ENCODE assay signal across 8 cellular contexts in genomic region chr1:21174638-21175323, GRCh38. TPM values are rescaled to one million over a fixed set of nuclear protein-coding genes. Genes with fewer than 3 reads are reported as not detected.
DNase-seq lines count a peak whose midpoint lies in the region; ATAC-seq, FAIRE-seq and TF ChIP-seq lines count a peak whose summit lies in the region.

No MANE protein-coding gene starts in this region.

- peak overlapping the region; percentile 83 for H3K9ac ChIP-seq in NT2/D1 (ENCODE audit: insufficient read length, low read depth)

- H3K4me3 Mint-ChIP-seq in CD8-positive, alpha-beta memory T cell, result peak overlapping the region; percentile 85 to 95 (median 90)
- H3K4me3 Mint-ChIP-seq in natural killer cell treated with Interleukin-12 subunit alpha and Interleukin-12 subunit beta and Interleukin-15 and Interleukin-18, amount 100 ng/mL, for 72 hours, result peak overlapping the region; percentile 95

- H3K9me3 Mint-ChIP-seq in CD8-positive, alpha-beta memory T cell, result no peaks in the 10 kb centered on the region
- H3K9me3 Mint-ChIP-seq in natural killer cell treated with Interleukin-12 subunit alpha and Interleukin-12 subunit beta and Interleukin-15 and Interleukin-18, amount 100 ng/mL, for 72 hours, result no peaks in the 10 kb centered on the region

- POLR2A ChIA-PET in CD8-positive, alpha-beta memory T cell (lab: Charles Lee), result interaction anchor here (0.6 kb wide), 1 partner anchor 170 kb away, joined by 3 read pairs; no protein-coding TSS in a partner anchor
- POLR2A ChIA-PET in HEK293T (lab: Yijun Ruan, JAX), result interaction anchor here (1.0 kb wide), 1 partner anchor 22 kb away, joined by 4 read pairs; no protein-coding TSS in a partner anchor

- peaks cover 0 to 3% of the 10 kb centered on the region in 2 donors for H3K27me3 Mint-ChIP-seq in CD8-positive, alpha-beta memory T cell
- H3K27me3 Mint-ChIP-seq in natural killer cell treated with Interleukin-12 subunit alpha and Interleukin-12 subunit beta and Interleukin-15 and Interleukin-18, amount 100 ng/mL, for 72 hours, result no peaks in the 10 kb centered on the region

- ATAC-seq in natural killer cell treated with Interleukin-12 subunit alpha and Interleukin-12 subunit beta and Interleukin-15 and Interleukin-18, amount 100 ng/mL, for 72 hours, result no peak

- peaks cover 33 to 42% (median 33%) of the 10 kb centered on the region in 3 donors for H3K4me1 Mint-ChIP-seq in CD8-positive, alpha-beta memory T cell
- peaks cover 47 to 48% of the 10 kb centered on the region in 2 donors for H3K4me1 Mint-ChIP-seq in natural killer cell treated with Interleukin-12 subunit alpha and Interleukin-12 subunit beta and Interleukin-15 and Interleukin-18, amount 100 ng/mL, for 72 hours (ENCODE audit: low read depth in 2 of 2)

- peak in 1 of 5 donors; percentile 4 for DNase-seq in CD8-positive, alpha-beta memory T cell
- DNase-seq in NT2/D1 (ENCODE audit: low read depth, low spot score), result no peak
- no peak for DNase-seq in dorsolateral prefrontal cortex
- DNase-seq in natural killer cell treated with Interleukin-12 subunit alpha and Interleukin-12 subunit beta and Interleukin-15 and Interleukin-18, amount 100 ng/mL, for 72 hours (ENCODE audit: low spot score), result no peak
- no peak for DNase-seq in HEK293T (ENCODE audit: extremely low spot score)
- DNase-seq in islet precursor cell, result no peak
- no peak for DNase-seq in NCI-H187 treated with DMSO at 0.1 percent for 48 hours (lab: John Stamatoyannopoulos, UW)
- no peak for DNase-seq in GM12891 (ENCODE audit: insufficient read length, low spot score)

- FAIRE-seq in GM12891 (lab: Jason Lieb, UNC), result no peak

- no peak overlapping the region for H3K4me3 ChIP-seq in CD8-positive, alpha-beta memory T cell (ENCODE audit: low read length)
- H3K4me3 ChIP-seq in NT2/D1 (ENCODE audit: insufficient read length, low read depth) (peak overlapping the region; percentile 62), dorsolateral prefrontal cortex (peak overlapping the region; percentile 60 to 95 (median 84))

- intact Hi-C loops in dorsolateral prefrontal cortex (cut with DNase I), result loop anchor here (1.0 to 10.0 kb wide), 5 partner anchors 18 to 477 kb away; no protein-coding TSS in a partner anchor

- no peaks in the 10 kb centered on the region for H3K27me3 ChIP-seq in CD8-positive, alpha-beta memory T cell (ENCODE audit: insufficient read depth, low read length, poor library complexity, severe bottlenecking)
- H3K27me3 ChIP-seq in NT2/D1 (ENCODE audit: insufficient read depth, insufficient read length) (no peaks in the 10 kb centered on the region), dorsolateral prefrontal cortex (no peaks in the 10 kb centered on the region)

- CTCF ChIA-PET in CD8-positive, alpha-beta memory T cell (lab: Charles Lee), result no interaction called here
- CTCF ChIA-PET in HEK293T (lab: Yijun Ruan, JAX), result no interaction called here

- peak overlapping the region; percentile 83 for H3K27ac ChIP-seq in CD8-positive, alpha-beta memory T cell (ENCODE audit: low read depth, low read length)
- peak overlapping the region; percentile 72 to 98 (median 94) for H3K27ac ChIP-seq in dorsolateral prefrontal cortex

- H3K9me3 ChIP-seq in CD8-positive, alpha-beta memory T cell (ENCODE audit: low read length), result no peaks in the 10 kb centered on the region
- no peaks in the 10 kb centered on the region for H3K9me3 ChIP-seq in NT2/D1 (ENCODE audit: insufficient read depth, low read length)

- peak overlapping the region; percentile 84 to 98 (median 93) for H3K27ac Mint-ChIP-seq in CD8-positive, alpha-beta memory T cell
- H3K27ac Mint-ChIP-seq in natural killer cell treated with Interleukin-12 subunit alpha and Interleukin-12 subunit beta and Interleukin-15 and Interleukin-18, amount 100 ng/mL, for 72 hours, result peak overlapping the region; percentile 91 to 98

- no peak for TF ChIP-seq POLR2A in GM12891 (IDR thresholded peaks at IDR 0.05; ENCODE audit: low read depth, low read length)

- no peaks in the 10 kb centered on the region for H3K36me3 ChIP-seq in CD8-positive, alpha-beta memory T cell (ENCODE audit: insufficient read depth, low read length)
- peaks cover under 1% of the 10 kb centered on the region for H3K36me3 ChIP-seq in NT2/D1 (ENCODE audit: insufficient read depth, insufficient read length, low read length)

- H3K36me3 Mint-ChIP-seq in CD8-positive, alpha-beta memory T cell, result peaks cover 0 to 13% (median 0%) of the 10 kb centered on the region in 3 donors
- H3K36me3 Mint-ChIP-seq in natural killer cell treated with Interleukin-12 subunit alpha and Interleukin-12 subunit beta and Interleukin-15 and Interleukin-18, amount 100 ng/mL, for 72 hours, result peaks cover 23% of the 10 kb centered on the region

- peaks cover 16% of the 10 kb centered on the region for H3K4me1 ChIP-seq in CD8-positive, alpha-beta memory T cell (ENCODE audit: insufficient read depth, low read length)
- H3K4me1 ChIP-seq in NT2/D1 (ENCODE audit: insufficient read depth, insufficient read length), result peaks cover 2% of the 10 kb centered on the region

- TF ChIP-seq CTCF in dorsolateral prefrontal cortex (IDR thresholded peaks at IDR 0.05 in 54 of 56, conservative IDR thresholded peaks at IDR 0.05 in 2 of 56; ENCODE audit: low read depth in 1 of 56, partially characterized antibody in 56 of 56), result no peak

TF ChIP-seq in HEK293T, 16 proteins besides CTCF, POLR2A, EP300 and RAD21:
- no peak for TF ChIP-seq PKNOX1 (IDR thresholded peaks at IDR 0.05)
- no peak for TF ChIP-seq FOXM1 (IDR thresholded peaks at IDR 0.05; ENCODE audit: borderline replicate concordance)
- no peak for TF ChIP-seq FOXK2 (IDR thresholded peaks at IDR 0.05)
- TF ChIP-seq BHLHE40 (IDR thresholded peaks at IDR 0.05; ENCODE audit: borderline replicate concordance), result no peak
- no peak for TF ChIP-seq ZNF384 (IDR thresholded peaks at IDR 0.05)
- no peak for TF ChIP-seq CTBP1 (IDR thresholded peaks at IDR 0.05; ENCODE audit: borderline replicate concordance)
- TF ChIP-seq SUZ12 (IDR thresholded peaks at IDR 0.05), result no peak
- no peak for TF ChIP-seq L3MBTL2 (conservative IDR thresholded peaks at IDR 0.05)
- no peak for TF ChIP-seq HDGF (IDR thresholded peaks at IDR 0.05; ENCODE audit: borderline replicate concordance)
- no peak for TF ChIP-seq SP1 (IDR thresholded peaks at IDR 0.05)
- no peak for TF ChIP-seq FOXA1 (IDR thresholded peaks at IDR 0.05)
- TF ChIP-seq ARNT (IDR thresholded peaks at IDR 0.05), result no peak
- TF ChIP-seq ELF4 (IDR thresholded peaks at IDR 0.05), result no peak
- no peak for TF ChIP-seq LEF1 (IDR thresholded peaks at IDR 0.05; ENCODE audit: borderline replicate concordance)

TF ChIP-seq in GM12891, 5 proteins besides CTCF, POLR2A, EP300 and RAD21:
- TF ChIP-seq POU2F2 (IDR thresholded peaks at IDR 0.05; ENCODE audit: low read depth, low read length), result no peak
- no peak for TF ChIP-seq SPI1 (IDR thresholded peaks at IDR 0.05; ENCODE audit: low read depth, low read length)
- no peak for TF ChIP-seq POLR2AphosphoS5 (IDR thresholded peaks at IDR 0.05; ENCODE audit: low read depth, low read length)
- TF ChIP-seq PAX5 (IDR thresholded peaks at IDR 0.05; ENCODE audit: insufficient read depth, low read length, severe bottlenecking), result no peak
- no peak for TF ChIP-seq TAF1 (IDR thresholded peaks at IDR 0.05; ENCODE audit: low read depth, low read length)

RNA-seq across cellular contexts. Expression of gene EIF4G3, which starts 1.9 kb away (rescaled TPM):
- 10 to 100 TPM; 46.8 to 51.3 TPM for total RNA-seq in CD8-positive, alpha-beta memory T cell
- 13.0 TPM for polyA plus RNA-seq in CD8-positive, alpha-beta memory T cell
- total RNA-seq in dorsolateral prefrontal cortex, result 100 to 1,000 TPM; 102 to 177 (median 137) TPM
- total RNA-seq in natural killer cell treated with Interleukin-12 subunit alpha and Interleukin-12 subunit beta and Interleukin-15 and Interleukin-18, amount 100 ng/mL, for 72 hours, result 100 to 1,000 TPM; 121 to 140 TPM
- polyA plus RNA-seq in GM12891 (2012; ENCODE audit: low read depth, missing spikeins), result 23.3 TPM
